24 cellular contexts compared by ENCODE assay signal in genomic region chr20:58876437-58876836, GRCh38. TPM values are rescaled to one million over a fixed set of nuclear protein-coding genes. Genes with fewer than 3 reads are reported as not detected.
"Had no signal": no experiment of that assay in that cellular context is flagged by ENCODE, and none has a peak within 500 bp of the region (broad histone marks: within the 10 kb centered on the region; RNA-seq: fewer than 3 reads in every experiment).

No MANE protein-coding gene starts in this region.

- H3K9me3 ChIP-seq: esophagus squamous epithelium, left lung, mucosa of descending colon, psoas muscle, right lobe of liver, upper lobe of right lung had no signal

- FAIRE-seq: endothelial cell of umbilical vein, kidney had no signal

- ATAC-seq: left lung; mucosa of descending colon; naive thymus-derived CD8-positive, alpha-beta T cell; psoas muscle; right lobe of liver; stimulated activated naive CD8-positive, alpha-beta T cell treated with anti-CD3 and anti-CD28 coated beads, Interleukin-15, amount 100 ng/mL, for 72 hours; upper lobe of right lung had no signal

- H3K27me3 ChIP-seq: brain microvascular endothelial cell, esophagus squamous epithelium, left lung, right lobe of liver, upper lobe of right lung had no signal

- DNase-seq: activated CD4-positive, alpha-beta T cell treated with anti-CD3 and anti-CD28 coated beads, Interleukin-2, amount 10 ng/mL, durations not matched to agents 7 days and 5 days; activated CD4-positive, CD25-positive, alpha-beta regulatory T cell; activated CD8-positive, alpha-beta memory T cell treated with anti-CD3 and anti-CD28 coated beads for 24 hours; activated naive CD4-positive, alpha-beta T cell; activated naive CD8-positive, alpha-beta T cell treated with anti-CD3 and anti-CD28 coated beads, Interleukin-2, amount 10 ng/mL, durations not matched to agents 7 days and 5 days; brain microvascular endothelial cell; cortex of kidney; effector CD4-positive, alpha-beta T cell; esophagus squamous epithelium; hippocampal formation; kidney; left lung; mucosa of descending colon; naive thymus-derived CD8-positive, alpha-beta T cell; occipital lobe; psoas muscle; right lobe of liver; stimulated activated naive CD8-positive, alpha-beta T cell treated with anti-CD3 and anti-CD28 coated beads, Interleukin-15, amount 100 ng/mL, for 72 hours; upper lobe of right lung had no signal

- H3K27me3 Mint-ChIP-seq: activated CD4-positive, alpha-beta T cell treated with anti-CD3 and anti-CD28 coated beads, Interleukin-2, amount 10 ng/mL, durations not matched to agents 7 days and 5 days; central memory CD8-positive, alpha-beta T cell; naive thymus-derived CD8-positive, alpha-beta T cell; stimulated activated naive CD8-positive, alpha-beta T cell treated with anti-CD3 and anti-CD28 coated beads, Interleukin-15, amount 100 ng/mL, for 72 hours had no signal

- H3K27ac ChIP-seq: brain microvascular endothelial cell, left lung, psoas muscle, right lobe of liver, upper lobe of right lung had no signal

- H3K36me3 ChIP-seq: brain microvascular endothelial cell, esophagus squamous epithelium, left lung, right lobe of liver, upper lobe of right lung had no signal

- H3K4me1 ChIP-seq: left lung, psoas muscle, right lobe of liver, upper lobe of right lung had no signal

- H3K4me3 Mint-ChIP-seq: activated CD4-positive, alpha-beta T cell treated with anti-CD3 and anti-CD28 coated beads, Interleukin-2, amount 10 ng/mL, durations not matched to agents 7 days and 5 days; activated naive CD8-positive, alpha-beta T cell treated with anti-CD3 and anti-CD28 coated beads, Interleukin-2, amount 10 ng/mL, durations not matched to agents 7 days and 5 days; activated T-helper 1 cell treated with anti-CD3 and anti-CD28 coated beads, Interleukin-12 subunit alpha, Interleukin-12 subunit beta, Interleukin-2, Interleukin-4 antibody, amounts not matched to agents 30 ng/mL and 10 ng/mL and 1 ng/mL, durations not matched to agents 14 hours and 24 hours and 36 hours; central memory CD8-positive, alpha-beta T cell; stimulated activated naive CD8-positive, alpha-beta T cell treated with anti-CD3 and anti-CD28 coated beads, Interleukin-15, amount 100 ng/mL, for 72 hours; T-helper 1 cell treated with Interleukin-12 subunit alpha and Interleukin-12 subunit beta and Interleukin-4 antibody, amounts not matched to agents 30 μg/mL and 1 μg/mL, for 36 hours had no signal

- H3K27ac Mint-ChIP-seq: activated naive CD8-positive, alpha-beta T cell treated with anti-CD3 and anti-CD28 coated beads, Interleukin-2, amount 10 ng/mL, durations not matched to agents 7 days and 5 days; activated T-helper 1 cell treated with anti-CD3 and anti-CD28 coated beads, Interleukin-12 subunit alpha, Interleukin-12 subunit beta, Interleukin-2, Interleukin-4 antibody, amounts not matched to agents 30 ng/mL and 10 ng/mL and 1 ng/mL, durations not matched to agents 14 hours and 24 hours and 36 hours; T-helper 1 cell treated with Interleukin-12 subunit alpha and Interleukin-12 subunit beta and Interleukin-4 antibody, amounts not matched to agents 30 μg/mL and 1 μg/mL, for 36 hours had no signal

- H3K9me3 Mint-ChIP-seq: activated CD4-positive, alpha-beta T cell treated with anti-CD3 and anti-CD28 coated beads, Interleukin-2, amount 10 ng/mL, durations not matched to agents 7 days and 5 days; activated naive CD8-positive, alpha-beta T cell treated with anti-CD3 and anti-CD28 coated beads, Interleukin-2, amount 10 ng/mL, durations not matched to agents 7 days and 5 days; activated T-helper 1 cell treated with anti-CD3 and anti-CD28 coated beads, Interleukin-12 subunit alpha, Interleukin-12 subunit beta, Interleukin-2, Interleukin-4 antibody, amounts not matched to agents 30 ng/mL and 10 ng/mL and 1 ng/mL, durations not matched to agents 14 hours and 24 hours and 36 hours; central memory CD8-positive, alpha-beta T cell; naive thymus-derived CD8-positive, alpha-beta T cell; stimulated activated naive CD8-positive, alpha-beta T cell treated with anti-CD3 and anti-CD28 coated beads, Interleukin-15, amount 100 ng/mL, for 72 hours; T-helper 1 cell treated with Interleukin-12 subunit alpha and Interleukin-12 subunit beta and Interleukin-4 antibody, amounts not matched to agents 30 μg/mL and 1 μg/mL, for 36 hours had no signal

- H3K4me3 ChIP-seq: esophagus squamous epithelium, left lung, mucosa of descending colon, psoas muscle, right lobe of liver, upper lobe of right lung had no signal

- H3K36me3 Mint-ChIP-seq: activated naive CD8-positive, alpha-beta T cell treated with anti-CD3 and anti-CD28 coated beads, Interleukin-2, amount 10 ng/mL, durations not matched to agents 7 days and 5 days; naive thymus-derived CD8-positive, alpha-beta T cell had no signal

RNA-seq across cellular contexts. Expression of gene GNAS-AS1, which starts 25.7 kb away (rescaled TPM):
- total RNA-seq: glomerular endothelial cell had no signal
